In genomic region chr10:26472440-26472778, GRCh38 we compare ENCODE assay signal across 1 cellular context.
A peak's percentile ranks its signal among the peaks of the same experiment; 100 is the strongest.
TF ChIP-seq lines count a peak whose summit lies in the region.

No MANE protein-coding gene starts in this region.

TF ChIP-seq in GM12878, 131 proteins besides CTCF, POLR2A, EP300 and RAD21:
- TF ChIP-seq ZBTB40 (IDR thresholded peaks at IDR 0.05; ENCODE audit: borderline replicate concordance) = no peak
- TF ChIP-seq ZNF24 (IDR thresholded peaks at IDR 0.05) = peak; percentile 98
- TF ChIP-seq EGR1 (IDR thresholded peaks at IDR 0.05; ENCODE audit: borderline replicate concordance in 1 of 2, low read depth in 2 of 2, low read length in 2 of 2) = no peak
- TF ChIP-seq CHD2 (IDR thresholded peaks at IDR 0.05; ENCODE audit: borderline replicate concordance, low read depth, low read length) = no peak
